18 cellular contexts compared by ENCODE assay signal in genomic region chr5:156681276-156681675, GRCh38.
"Had no signal": no experiment of that assay in that cellular context is flagged by ENCODE, and none has a peak within 500 bp of the region (broad histone marks: within the 10 kb centered on the region; RNA-seq: fewer than 3 reads in every experiment).

No MANE protein-coding gene starts in this region.

- H3K27ac ChIP-seq: colonic mucosa, hepatocyte, spleen, stomach, thoracic aorta, transverse colon had no signal

- H3K4me3 ChIP-seq: colonic mucosa, gastrocnemius medialis, hepatocyte, spleen, stomach, thoracic aorta, transverse colon had no signal

- H3K27me3 ChIP-seq: colonic mucosa, gastrocnemius medialis, hepatocyte, spleen, stomach, transverse colon had no signal

- DNase-seq: colonic mucosa; dermis blood vessel endothelial cell; gastrocnemius medialis; glutamatergic neuron; left colon; mesendoderm; naive B cell; nephron progenitor cell; stimulated activated CD4-positive, alpha-beta T cell treated with anti-CD3 and anti-CD28 coated beads, Interleukin-15, amount 100 ng/mL, for 24 hours; stimulated activated CD4-positive, alpha-beta T cell treated with anti-CD3 and anti-CD28 coated beads, Interleukin-1b, Interleukin-23, amount 100 ng/mL, for 48 hours; stimulated activated CD4-positive, alpha-beta T cell treated with anti-CD3 and anti-CD28 coated beads, Interleukin-4, amount 100 ng/mL, for 24 hours; stimulated activated naive CD4-positive, alpha-beta T cell; stomach; transverse colon had no signal

- ATAC-seq: left colon, sciatic nerve had no signal

- H3K9me3 ChIP-seq: colonic mucosa, gastrocnemius medialis, spleen, stomach, thoracic aorta, transverse colon had no signal

- H2AFZ ChIP-seq: hepatocyte had no signal

- H3K9me3 Mint-ChIP-seq: naive B cell, nephron progenitor cell had no signal

- H3K4me1 ChIP-seq: colonic mucosa, spleen, stomach had no signal

- H3K4me3 Mint-ChIP-seq: naive B cell, nephron progenitor cell had no signal

- H3K36me3 Mint-ChIP-seq: naive B cell had no signal

- H3K36me3 ChIP-seq: colonic mucosa, gastrocnemius medialis, spleen, stomach, thoracic aorta, transverse colon had no signal

- H3K27ac Mint-ChIP-seq: naive B cell, nephron progenitor cell had no signal

- H3K4me2 ChIP-seq: hepatocyte had no signal

- H3K79me2 ChIP-seq: hepatocyte had no signal
